In the genomic region with DNA sequence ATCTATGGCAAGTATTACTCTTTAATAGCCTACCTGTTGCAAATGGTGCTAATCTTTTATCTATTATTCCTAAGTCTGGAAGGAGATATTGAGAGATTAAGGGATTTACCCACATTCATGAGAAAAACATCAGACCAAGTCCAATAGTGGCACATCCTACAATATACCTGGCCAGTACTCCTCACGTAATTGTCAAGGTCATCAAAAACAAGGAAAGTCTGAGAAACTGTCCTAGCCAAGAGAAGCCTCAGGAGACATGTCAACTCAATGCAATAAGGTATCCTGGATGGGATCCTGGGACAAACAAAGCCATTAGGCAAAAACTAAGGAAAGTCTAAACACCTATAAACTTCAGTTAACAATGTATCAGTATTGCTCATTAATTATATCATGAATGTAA, we compare ENCODE assay signal across 8 cellular contexts.
"Had no signal": no experiment of that assay in that cellular context is flagged by ENCODE, and none has a peak within 500 bp of the region (broad histone marks: within the 10 kb centered on the region; RNA-seq: fewer than 3 reads in every experiment).

No MANE protein-coding gene starts in this region.

- H2AFZ ChIP-seq: GM23338 had no signal

- FAIRE-seq: H1, H54, HTR-8/SVneo had no signal

- ATAC-seq: GM23338 had no signal

- H3K4me3 ChIP-seq: GM23338 had no signal

- DNase-seq: H9, HCEC 1CT, HFFc6, KG1 had no signal

- H3K4me2 ChIP-seq: GM23338 had no signal
